ENCODE assay signal across 6 cellular contexts in genomic region chr3:38758557-38758956, GRCh38. TPM values are rescaled to one million over a fixed set of nuclear protein-coding genes. Genes with fewer than 3 reads are reported as not detected.
"Had no signal": no experiment of that assay in that cellular context is flagged by ENCODE, and none has a peak within 500 bp of the region (broad histone marks: within the 10 kb centered on the region; RNA-seq: fewer than 3 reads in every experiment).

No MANE protein-coding gene starts in this region.

- H3K4me3 ChIP-seq: GM23338 had no signal

- H2AFZ ChIP-seq: GM23338 had no signal

- DNase-seq: H9, HCEC 1CT, IMR-90 had no signal

- H3K4me2 ChIP-seq: GM23338 had no signal

- H3K4me1 Mint-ChIP-seq: GM23338, H9 had no signal

- H3K27ac Mint-ChIP-seq: GM23338, H9 had no signal

- H3K4me3 Mint-ChIP-seq: GM23338, H9 had no signal

RNA-seq across cellular contexts. Expression of gene SCN10A, which starts 57.5 kb away (rescaled TPM):
- total RNA-seq: H1, H9, HT-29, IMR-90 had no signal
- polyA plus RNA-seq: GM23338, H1, IMR-90 had no signal
